23 cellular contexts compared by ENCODE assay signal in genomic region chr3:7562892-7563291, GRCh38.
DNase-seq lines count a peak whose midpoint lies in the region; ATAC-seq and TF ChIP-seq lines count a peak whose summit lies in the region.
"Had no signal": no experiment of that assay in that cellular context is flagged by ENCODE, and none has a peak within 500 bp of the region (broad histone marks: within the 10 kb centered on the region; RNA-seq: fewer than 3 reads in every experiment).

No MANE protein-coding gene starts in this region.

- H3K9me3 ChIP-seq in HUES48 (ENCODE audit: control insufficient read depth, insufficient read depth, low read length): no peaks in the 10 kb centered on the region
- H3K9me3 ChIP-seq in RWPE2 (ENCODE audit: severe bottlenecking): no peaks in the 10 kb centered on the region
- H3K9me3 ChIP-seq in CD8-positive, alpha-beta T cell (ENCODE audit: low read length): no peaks in the 10 kb centered on the region
- H3K9me3 ChIP-seq: Caco-2, MG63 had no signal

- no peak overlapping the region for H3K23ac ChIP-seq in mesendoderm (ENCODE audit: low read length)

- H4K8ac ChIP-seq in mesendoderm (ENCODE audit: low read depth, low read length): no peak overlapping the region

- H3K9ac ChIP-seq in HUES48 (ENCODE audit: low read depth, low read length) (no peak overlapping the region), mesendoderm (ENCODE audit: low read length) (no peak overlapping the region)

- CTCF ChIA-PET in CD8-positive, alpha-beta T cell (lab: Charles Lee): interaction anchor here (1.3 kb wide), 1 partner anchor 12 kb away, joined by 3 read pairs; no protein-coding TSS in a partner anchor

- no peak overlapping the region for H2BK5ac ChIP-seq in mesendoderm (ENCODE audit: low read length)

- H3K79me2 ChIP-seq in mesendoderm (ENCODE audit: control insufficient read depth, insufficient read depth, low read length): no peaks in the 10 kb centered on the region

- H3K4me1 Mint-ChIP-seq in CD8-positive, alpha-beta T cell (ENCODE audit: low read depth): no peaks in the 10 kb centered on the region
- H3K4me1 Mint-ChIP-seq: CD4-positive, alpha-beta memory T cell had no signal

- no peaks in the 10 kb centered on the region for H3K27me3 Mint-ChIP-seq in CD8-positive, alpha-beta T cell (ENCODE audit: low read depth)

- POLR2A ChIA-PET in CD8-positive, alpha-beta T cell (lab: Charles Lee): no interaction called here

- intact Hi-C loops in CD8-positive, alpha-beta T cell (cut with DNase I, micrococcal nuclease): no loop called here

- H3K4me3 ChIP-seq in HUES48 (ENCODE audit: low read depth, low read length) (no peak overlapping the region), RWPE2 (ENCODE audit: severe bottlenecking) (no peak overlapping the region), mesendoderm (ENCODE audit: low read length) (no peak overlapping the region)
- no peak overlapping the region for H3K4me3 ChIP-seq in CD8-positive, alpha-beta T cell (ENCODE audit: low read depth, low read length)
- H3K4me3 ChIP-seq: K562, MG63, SK-N-MC had no signal

- DNase-seq in RWPE2 (ENCODE audit: low spot score) (no peak), epithelial cell of prostate (ENCODE audit: low read depth, low spot score) (peak; percentile 58), mesendoderm (peak; percentile 42), NCI-H510A treated with DMSO at 0.1 percent for 48 hours (lab: John Stamatoyannopoulos, UW) (no peak)
- DNase-seq in activated T-cell treated with anti-CD3 and anti-CD28 coated beads, Interleukin-2, amount 50 U/mL, for 48 hours: no peak
- no peak for DNase-seq in CD8-positive, alpha-beta T cell
- DNase-seq: C1 segment of cervical spinal cord; Caco-2; CD4-positive, alpha-beta memory T cell; EL; GDM1; GOT3; HCEC 1CT; Kasumi-1; MG63; NCI-H2029; NCI-H2227 treated with DMSO at 0.1 percent for 48 hours; NCI-H69; SIG-M5 had no signal

- no peak overlapping the region for H3K4me2 ChIP-seq in mesendoderm (ENCODE audit: low read length)

- no peak overlapping the region for H3K27ac Mint-ChIP-seq in CD8-positive, alpha-beta T cell
- H3K27ac Mint-ChIP-seq: CD4-positive, alpha-beta memory T cell had no signal

- no peak overlapping the region for H3K4me3 Mint-ChIP-seq in CD8-positive, alpha-beta T cell
- H3K4me3 Mint-ChIP-seq: CD4-positive, alpha-beta memory T cell had no signal

- TF ChIP-seq CTCF in RWPE2 (IDR thresholded peaks at IDR 0.05; ENCODE audit: poor library complexity, severe bottlenecking): no peak
- TF ChIP-seq CTCF in CD8-positive, alpha-beta T cell (IDR thresholded peaks at IDR 0.05): no peak

- no peak overlapping the region for H3K18ac ChIP-seq in mesendoderm (ENCODE audit: low read length)

- H3K27me3 ChIP-seq in HUES48 (ENCODE audit: control insufficient read depth, insufficient read depth, low read length): no peaks in the 10 kb centered on the region
- no peaks in the 10 kb centered on the region for H3K27me3 ChIP-seq in RWPE2 (ENCODE audit: insufficient read depth, poor library complexity, severe bottlenecking)
- H3K27me3 ChIP-seq in mesendoderm (ENCODE audit: insufficient read depth, low read length, poor library complexity): no peaks in the 10 kb centered on the region
- no peaks in the 10 kb centered on the region for H3K27me3 ChIP-seq in CD8-positive, alpha-beta T cell (ENCODE audit: insufficient read depth, low read length)
- H3K27me3 ChIP-seq: MG63 had no signal

- H3K9me3 Mint-ChIP-seq in CD8-positive, alpha-beta T cell: no peaks in the 10 kb centered on the region

- peak; percentile 53; the same call in 2 of the 3 replicates for ATAC-seq in RWPE2 (ENCODE audit: low read depth)
- no peak for ATAC-seq in CD8-positive, alpha-beta T cell
- ATAC-seq: K562 had no signal

- H2BK120ac ChIP-seq in mesendoderm (ENCODE audit: low read depth, low read length): no peak overlapping the region

- no peak overlapping the region for H2BK15ac ChIP-seq in mesendoderm (replicated peaks; ENCODE audit: low read depth)

- H3K4me1 ChIP-seq in HUES48 (ENCODE audit: control insufficient read depth, insufficient read depth, low read length): peaks cover 9% of the 10 kb centered on the region; the same call in 1 of the 2 replicates
- no peaks in the 10 kb centered on the region for H3K4me1 ChIP-seq in RWPE2 (ENCODE audit: insufficient read depth, poor library complexity, severe bottlenecking)
- no peaks in the 10 kb centered on the region for H3K4me1 ChIP-seq in mesendoderm (ENCODE audit: control insufficient read depth, low read depth, low read length)
- H3K4me1 ChIP-seq in CD8-positive, alpha-beta T cell (ENCODE audit: insufficient read depth, low read length): no peaks in the 10 kb centered on the region
- H3K4me1 ChIP-seq: Caco-2 had no signal

- no peaks in the 10 kb centered on the region for H3K36me3 Mint-ChIP-seq in CD8-positive, alpha-beta T cell
- H3K36me3 Mint-ChIP-seq: CD4-positive, alpha-beta memory T cell had no signal

- no peak overlapping the region for H3K56ac ChIP-seq in mesendoderm (ENCODE audit: low read length)

- H3K79me1 ChIP-seq in mesendoderm (ENCODE audit: low read length): no peaks in the 10 kb centered on the region

- no peak overlapping the region for H4K5ac ChIP-seq in mesendoderm (ENCODE audit: low read length)

- no CpG with 5 or more reads among the region's 1 CpG for WGBS in mesendoderm (ENCODE audit: extremely low coverage, insufficient coverage, low lambda C conversion rate)

- H3K27ac ChIP-seq in HUES48 (ENCODE audit: low read depth, low read length): peak overlapping the region; percentile 2
- H3K27ac ChIP-seq in RWPE2 (ENCODE audit: poor library complexity, severe bottlenecking): no peak overlapping the region
- no peak overlapping the region for H3K27ac ChIP-seq in epithelial cell of prostate
- H3K27ac ChIP-seq in mesendoderm (ENCODE audit: low read depth, low read length): no peak overlapping the region
- H3K27ac ChIP-seq in CD8-positive, alpha-beta T cell (ENCODE audit: low read depth, low read length): no peak overlapping the region
- H3K27ac ChIP-seq: RWPE1, SK-N-MC had no signal

- no peaks in the 10 kb centered on the region for H3K36me3 ChIP-seq in HUES48 (ENCODE audit: control insufficient read depth, insufficient read depth, low read length)
- no peaks in the 10 kb centered on the region for H3K36me3 ChIP-seq in RWPE2 (ENCODE audit: low read depth)
- H3K36me3 ChIP-seq in mesendoderm (ENCODE audit: control insufficient read depth, insufficient read depth, low read length): no peaks in the 10 kb centered on the region
- H3K36me3 ChIP-seq in CD8-positive, alpha-beta T cell (ENCODE audit: insufficient read depth, low read length): no peaks in the 10 kb centered on the region
- H3K36me3 ChIP-seq: MG63 had no signal

- H3K4ac ChIP-seq in mesendoderm (ENCODE audit: low read depth, low read length): no peak overlapping the region

- H2AK5ac ChIP-seq in mesendoderm (ENCODE audit: low read length): no peak overlapping the region

Comparison
In these comparisons a context has a peak if more than half of its experiments do, and no peak if none do; other contexts are left out.
1. DNase-seq: peak in epithelial cell of prostate (single experiment) and mesendoderm (single experiment); none in RWPE2 (single experiment), activated T-cell treated with anti-CD3 and anti-CD28 coated beads, Interleukin-2, amount 50 U/mL, for 48 hours (0 of 2), CD8-positive, alpha-beta T cell (0 of 7) and NCI-H510A treated with DMSO at 0.1 percent for 48 hours (single experiment).